9 cellular contexts compared by ENCODE assay signal in the genomic region with DNA sequence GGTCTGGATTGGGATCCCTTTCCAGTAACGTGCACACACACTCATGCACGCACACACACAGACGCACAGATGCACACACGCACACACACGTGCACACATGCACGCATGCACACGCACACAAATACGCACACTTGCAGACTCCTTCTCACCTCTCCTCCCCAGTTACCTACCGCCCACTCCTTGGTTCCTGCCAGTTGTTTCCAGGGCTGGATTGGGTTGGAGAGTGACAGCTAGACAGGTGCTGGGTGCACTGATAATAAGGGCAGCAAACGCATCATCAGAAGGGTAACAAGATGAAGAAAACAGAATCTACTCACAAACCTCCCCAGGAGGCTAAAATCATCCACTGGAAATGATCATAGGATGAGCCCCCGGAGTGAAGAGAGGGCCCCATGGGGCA.
"Had no signal": no experiment of that assay in that cellular context is flagged by ENCODE, and none has a peak within 500 bp of the region (broad histone marks: within the 10 kb centered on the region; RNA-seq: fewer than 3 reads in every experiment).

No MANE protein-coding gene starts in this region.

- H3K4me3 ChIP-seq: GM23248, K562 had no signal

- H2AFZ ChIP-seq: GM23248 had no signal

- H3K27ac ChIP-seq: GM23248 had no signal

- DNase-seq: GM23248, GOT3, H9, HCEC 1CT, IMR-90, KG1 had no signal

- H3K9ac ChIP-seq: GM23248 had no signal

- FAIRE-seq: H54, HTR-8/SVneo, K562 had no signal
